31 cellular contexts compared by ENCODE assay signal in the genomic region with DNA sequence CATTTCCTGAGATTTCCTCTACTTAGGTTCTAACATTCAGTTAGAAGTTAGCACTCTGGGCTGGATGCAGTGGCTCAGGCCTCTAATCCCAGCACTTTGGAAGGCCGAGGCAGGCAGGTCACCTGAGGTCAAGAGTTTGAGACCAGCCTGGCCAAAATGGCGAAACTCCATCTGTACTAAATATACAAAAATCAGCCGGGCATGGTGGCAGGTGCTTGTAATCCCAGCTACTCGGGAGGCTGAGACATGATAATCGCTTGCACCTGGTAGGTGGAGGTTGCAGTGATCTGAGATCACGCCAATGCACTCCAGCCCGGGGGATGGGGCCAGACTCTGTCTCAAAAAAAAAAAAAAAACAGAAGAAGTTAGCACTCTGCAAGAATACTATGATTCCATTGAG.
"Had no signal": no experiment of that assay in that cellular context is flagged by ENCODE, and none has a peak within 500 bp of the region (broad histone marks: within the 10 kb centered on the region; RNA-seq: fewer than 3 reads in every experiment).

No MANE protein-coding gene starts in this region.

- H3K27me3 ChIP-seq: ascending aorta, cardiac muscle cell, Peyer's patch, SJCRH30 had no signal

- H3K27ac Mint-ChIP-seq: activated CD4-positive, alpha-beta T cell treated with anti-CD3 and anti-CD28 coated beads, Interleukin-2, amount 10 ng/mL, durations not matched to agents 24 days and 14 days; activated CD8-positive, alpha-beta T cell treated with anti-CD3 and anti-CD28 coated beads, Interleukin-2, amount 10 ng/mL, durations not matched to agents 7 days and 5 days; activated naive CD4-positive, alpha-beta T cell treated with anti-CD3 and anti-CD28 coated beads, Interleukin-2, amount 50 U/mL, for 24 hours; activated naive CD8-positive, alpha-beta T cell treated with anti-CD3 and anti-CD28 coated beads, Interleukin-2, amount 10 ng/mL, durations not matched to agents 7 days and 5 days; activated T-cell treated with anti-CD3 and anti-CD28 coated beads, Interleukin-2, amount 50 U/mL, for 24 hours; activated T-helper 2 cell treated with anti-CD3 and anti-CD28 coated beads, Interferon-gamma antibody, Interleukin-2, Interleukin-4, amounts not matched to agents 10 μg/mL and 5 μg/mL and 100 μg/mL, durations not matched to agents 14 hours and 24 hours and 36 hours had no signal

- H3K36me3 ChIP-seq: ascending aorta, cardiac muscle cell, Peyer's patch, SJCRH30 had no signal

- H3K36me3 Mint-ChIP-seq: activated naive CD4-positive, alpha-beta T cell treated with anti-CD3 and anti-CD28 coated beads, Interleukin-2, amount 50 U/mL, for 24 hours; activated naive CD8-positive, alpha-beta T cell treated with anti-CD3 and anti-CD28 coated beads, Interleukin-2, amount 10 ng/mL, durations not matched to agents 7 days and 5 days had no signal

- H3K9me3 ChIP-seq: Peyer's patch, SJCRH30 had no signal

- H3K4me1 Mint-ChIP-seq: activated CD4-positive, alpha-beta T cell treated with anti-CD3 and anti-CD28 coated beads, Interleukin-2, amount 10 ng/mL, durations not matched to agents 24 days and 14 days; activated naive CD4-positive, alpha-beta T cell treated with anti-CD3 and anti-CD28 coated beads, Interleukin-2, amount 50 U/mL, for 24 hours; activated naive CD8-positive, alpha-beta T cell treated with anti-CD3 and anti-CD28 coated beads, Interleukin-2, amount 10 ng/mL, durations not matched to agents 7 days and 5 days; central memory CD8-positive, alpha-beta T cell had no signal

- H3K4me3 Mint-ChIP-seq: activated CD4-positive, alpha-beta T cell treated with anti-CD3 and anti-CD28 coated beads, Interleukin-2, amount 10 ng/mL, durations not matched to agents 24 days and 14 days; activated CD8-positive, alpha-beta T cell treated with anti-CD3 and anti-CD28 coated beads, Interleukin-2, amount 10 ng/mL, durations not matched to agents 7 days and 5 days; activated naive CD4-positive, alpha-beta T cell treated with anti-CD3 and anti-CD28 coated beads, Interleukin-2, amount 50 U/mL, for 24 hours; activated naive CD8-positive, alpha-beta T cell treated with anti-CD3 and anti-CD28 coated beads, Interleukin-2, amount 10 ng/mL, durations not matched to agents 7 days and 5 days; activated T-cell treated with anti-CD3 and anti-CD28 coated beads, Interleukin-2, amount 50 U/mL, for 24 hours; central memory CD8-positive, alpha-beta T cell had no signal

- H3K27ac ChIP-seq: ascending aorta, cardiac muscle cell, coronary artery, Peyer's patch, RWPE1, SJCRH30, SK-N-MC had no signal

- H3K27me3 Mint-ChIP-seq: activated CD4-positive, alpha-beta T cell treated with anti-CD3 and anti-CD28 coated beads, Interleukin-2, amount 10 ng/mL, durations not matched to agents 24 days and 14 days; activated naive CD4-positive, alpha-beta T cell treated with anti-CD3 and anti-CD28 coated beads, Interleukin-2, amount 50 U/mL, for 24 hours; activated naive CD8-positive, alpha-beta T cell treated with anti-CD3 and anti-CD28 coated beads, Interleukin-2, amount 10 ng/mL, durations not matched to agents 7 days and 5 days; activated T-cell treated with anti-CD3 and anti-CD28 coated beads, Interleukin-2, amount 50 U/mL, for 24 hours; central memory CD8-positive, alpha-beta T cell had no signal

- H3K4me3 ChIP-seq: ascending aorta, cardiac muscle cell, coronary artery, Peyer's patch, SJCRH30, SK-N-MC had no signal

- ATAC-seq: activated CD8-positive, alpha-beta T cell treated with anti-CD3 and anti-CD28 coated beads, Interleukin-2, amount 10 ng/mL, durations not matched to agents 7 days and 5 days; Right ventricle myocardium inferior had no signal

- H3K4me1 ChIP-seq: ascending aorta, Peyer's patch had no signal

- DNase-seq: activated CD4-positive, alpha-beta T cell treated with anti-CD3 and anti-CD28 coated beads, Interleukin-2, amount 10 ng/mL, durations not matched to agents 24 days and 14 days; activated CD4-positive, alpha-beta T cell treated with anti-CD3 and anti-CD28 coated beads, Interleukin-2, amount 50 U/mL, for 4 hours; activated CD8-positive, alpha-beta T cell treated with anti-CD3 and anti-CD28 coated beads, Interleukin-2, amount 10 ng/mL, durations not matched to agents 7 days and 5 days; activated gamma-delta T cell; activated naive CD4-positive, alpha-beta T cell treated with Interleukin-2 at 50 U/mL for 16 hours; activated naive CD8-positive, alpha-beta T cell treated with anti-CD3 and anti-CD28 coated beads, Interleukin-2, amount 10 ng/mL, durations not matched to agents 7 days and 5 days; activated T-cell treated with anti-CD3 and anti-CD28 coated beads, Interleukin-2, amount 50 U/mL, for 24 hours; amygdala; Karpas-422; KBM-7; MV-4-11; NCI-H1092; NCI-H1436 treated with DMSO at 0.1 percent for 48 hours; NCI-H187 treated with DMSO at 0.1 percent for 48 hours; NCI-H2081; NCI-H2171 treated with DMSO at 0.1 percent for 48 hours; NCI-H345; NCI-H526 treated with DMSO at 0.1 percent for 48 hours; NCI-H774; Peyer's patch; T1000 had no signal
